26 cellular contexts compared by ENCODE assay signal in genomic region chr2:198052741-198053140, GRCh38.
A peak's percentile ranks its signal among the peaks of the same experiment; 100 is the strongest.
DNase-seq lines count a peak whose midpoint lies in the region; ATAC-seq and TF ChIP-seq lines count a peak whose summit lies in the region.
"Had no signal": no experiment of that assay in that cellular context is flagged by ENCODE, and none has a peak within 500 bp of the region (broad histone marks: within the 10 kb centered on the region; RNA-seq: fewer than 3 reads in every experiment).

No MANE protein-coding gene starts in this region.

- H3K9me3 ChIP-seq in heart right ventricle (no peaks in the 10 kb centered on the region), psoas muscle (no peaks in the 10 kb centered on the region)
- H3K9me3 ChIP-seq: BE2C, BLaER1 had no signal

- H3K4me1 Mint-ChIP-seq in T-helper 2 cell treated with Interferon-gamma antibody and Interleukin-4, amounts not matched to agents 5 μg/mL and 100 μg/mL, for 36 hours (ENCODE audit: low read depth), result peaks cover 9% of the 10 kb centered on the region
- H3K4me1 Mint-ChIP-seq: CD14-positive monocyte had no signal

- H3K27me3 ChIP-seq in heart right ventricle (no peaks in the 10 kb centered on the region), psoas muscle (ENCODE audit: insufficient read depth in 3 of 3, low read length in 2 of 3) (no peaks in the 10 kb centered on the region)
- H3K27me3 ChIP-seq: BE2C, BLaER1 had no signal

- no peaks in the 10 kb centered on the region for H3K36me3 Mint-ChIP-seq in T-helper 2 cell treated with Interferon-gamma antibody and Interleukin-4, amounts not matched to agents 5 μg/mL and 100 μg/mL, for 36 hours (ENCODE audit: low read depth)
- H3K36me3 Mint-ChIP-seq: CD14-positive monocyte had no signal

- intact Hi-C loops in heart right ventricle (cut with DNase I), result loop anchor here in 7 of 10 donors (5.0 to 10.0 kb wide), 3 partner anchors 62 to 250 kb away; partner anchors contain the start of gene PLCL1 (in 7 of the 7)
- intact Hi-C loops in cardiac septum (cut with DNase I), result no loop called here
- intact Hi-C loops in left ventricle myocardium superior (cut with micrococcal nuclease), result no loop called here
- intact Hi-C loops in left cardiac atrium (cut with DNase I), result no loop called here
- intact Hi-C loops in psoas muscle (cut with DNase I), result loop anchor here (5.0 to 10.0 kb wide), 3 partner anchors 75 to 250 kb away; partner anchors contain the start of gene PLCL1 (in 2 of the 2)

- no peaks in the 10 kb centered on the region for H3K36me3 ChIP-seq in heart right ventricle
- H3K36me3 ChIP-seq in psoas muscle (ENCODE audit: insufficient read depth in 1 of 2, low read depth in 1 of 2), result no peaks in the 10 kb centered on the region
- H3K36me3 ChIP-seq: BE2C, BLaER1 had no signal

- no peaks in the 10 kb centered on the region for H3K27me3 Mint-ChIP-seq in T-helper 2 cell treated with Interferon-gamma antibody and Interleukin-4, amounts not matched to agents 5 μg/mL and 100 μg/mL, for 36 hours (ENCODE audit: low read depth)
- H3K27me3 Mint-ChIP-seq: CD4-positive, alpha-beta memory T cell; CD4-positive, CD25-positive, alpha-beta regulatory T cell had no signal

- H3K4me3 Mint-ChIP-seq in T-helper 2 cell treated with Interferon-gamma antibody and Interleukin-4, amounts not matched to agents 5 μg/mL and 100 μg/mL, for 36 hours, result no peak overlapping the region
- H3K4me3 Mint-ChIP-seq: CD14-positive monocyte; CD4-positive, alpha-beta memory T cell; CD8-positive, alpha-beta memory T cell had no signal

- 60 to 64% methylated on average over 2 of the region's 2 CpGs for WGBS in heart right ventricle, 2 donors
- 51 to 56% (median 55%) methylated on average over 2 of the region's 2 CpGs for WGBS in psoas muscle, 3 donors

- H3K27ac Mint-ChIP-seq in T-helper 2 cell treated with Interferon-gamma antibody and Interleukin-4, amounts not matched to agents 5 μg/mL and 100 μg/mL, for 36 hours, result no peak overlapping the region
- H3K27ac Mint-ChIP-seq: CD14-positive monocyte had no signal

- no peak for DNase-seq in heart right ventricle
- no peak for DNase-seq in cardiac septum (ENCODE audit: low spot score)
- DNase-seq in left ventricle myocardium superior, result no peak
- no peak for DNase-seq in left cardiac atrium
- DNase-seq in psoas muscle, result no peak
- DNase-seq in substantia nigra (lab: John Stamatoyannopoulos, UW), result no peak
- no peak for DNase-seq in NK-92 (lab: John Stamatoyannopoulos, UW; ENCODE audit: unreplicated experiment)
- no peak for DNase-seq in T-helper 2 cell treated with Interferon-gamma antibody and Interleukin-4, amounts not matched to agents 5 μg/mL and 100 μg/mL, for 36 hours (ENCODE audit: low spot score)
- DNase-seq: 8988T; ACHN; BE2C; C1 segment of cervical spinal cord; CD4-positive, alpha-beta memory T cell; CD4-positive, CD25-positive, alpha-beta regulatory T cell; CD8-positive, alpha-beta memory T cell; COR-L47; DMS 273 treated with DMSO at 0.1 percent for 48 hours; DMS153; DMS53; DMS79; DND-41; EL; GDM1 had no signal

- H3K4me3 ChIP-seq in heart right ventricle (no peak overlapping the region), psoas muscle (no peak overlapping the region)
- H3K4me3 ChIP-seq: BLaER1, GM12878 had no signal

- peaks cover 3 to 52% (median 21%) of the 10 kb centered on the region in 9 donors for H3K4me1 ChIP-seq in heart right ventricle
- H3K4me1 ChIP-seq in psoas muscle, result peaks cover 24% of the 10 kb centered on the region
- H3K4me1 ChIP-seq: BE2C had no signal

- ATAC-seq in heart right ventricle, result peak in 6 of 8 donors; percentile 18 to 53 (median 27)
- ATAC-seq in left ventricle myocardium superior, result peak; percentile 45
- no peak for ATAC-seq in left cardiac atrium
- peak; percentile 71 to 87 (median 84) for ATAC-seq in psoas muscle
- ATAC-seq: GM12878 had no signal

- no peak for TF ChIP-seq CTCF in heart right ventricle (IDR thresholded peaks at IDR 0.05)
- no peak for TF ChIP-seq CTCF in psoas muscle (IDR thresholded peaks at IDR 0.05)

- no peaks in the 10 kb centered on the region for H3K9me3 Mint-ChIP-seq in T-helper 2 cell treated with Interferon-gamma antibody and Interleukin-4, amounts not matched to agents 5 μg/mL and 100 μg/mL, for 36 hours
- H3K9me3 Mint-ChIP-seq: CD4-positive, alpha-beta memory T cell; CD4-positive, CD25-positive, alpha-beta regulatory T cell had no signal

- H3K27ac ChIP-seq in heart right ventricle, result peak overlapping the region in 7 of 10 donors; percentile 46 to 65 (median 55)
- peak overlapping the region; percentile 46 for H3K27ac ChIP-seq in psoas muscle
- peak overlapping the region; percentile 14 for H3K27ac ChIP-seq in substantia nigra (ENCODE audit: low read depth, low read length, poor library complexity, severe bottlenecking)
- H3K27ac ChIP-seq: BLaER1 had no signal

Comparison
In these comparisons a context has a peak if more than half of its experiments do, and no peak if none do; other contexts are left out.
1. ATAC-seq: peak in heart right ventricle (6 of 8), left ventricle myocardium superior (single experiment) and psoas muscle (4 of 4); none in left cardiac atrium (0 of 2).
2. intact Hi-C loops: an anchor here in heart right ventricle (5.0 to 10.0 kb wide) and psoas muscle (5.0 to 10.0 kb wide); none called in cardiac septum, left ventricle myocardium superior and left cardiac atrium.
3. Peak in every context shown above with its lines, with median percentiles within 50 percentile points of each other: H3K27ac ChIP-seq.